Comparison of ENCODE assay signal across 8 cellular contexts in the genomic region with DNA sequence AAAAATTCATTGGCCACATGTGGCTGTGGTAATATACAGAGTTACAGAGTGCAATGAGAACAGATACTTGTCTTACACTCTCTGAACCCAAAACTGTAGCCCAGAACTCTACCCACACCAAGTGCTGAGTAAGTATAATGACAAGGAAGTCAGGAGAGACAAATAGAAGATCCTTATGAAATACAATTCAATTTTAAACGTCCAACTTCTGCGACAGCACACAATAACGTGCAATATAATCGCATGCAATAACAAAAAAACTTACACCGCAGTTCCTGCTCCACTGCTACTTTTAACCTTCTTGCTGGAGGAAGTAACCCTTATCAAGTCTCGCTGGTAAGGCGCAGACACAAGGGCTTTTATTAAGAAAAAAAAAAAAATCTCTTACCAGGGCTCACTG. TPM values are rescaled to one million over a fixed set of nuclear protein-coding genes. Genes with fewer than 3 reads are reported as not detected.
DNase-seq lines count a peak whose midpoint lies in the region; ATAC-seq, FAIRE-seq and TF ChIP-seq lines count a peak whose summit lies in the region.

No MANE protein-coding gene starts in this region.

- no peak overlapping the region for H2AFZ ChIP-seq in smooth muscle cell (ENCODE audit: low read depth)

- peak overlapping the region; percentile 90 for H3K27ac Mint-ChIP-seq in HFFc6
- H3K27ac Mint-ChIP-seq in T-helper 17 cell = peak overlapping the region; percentile 96

- H3K27me3 Mint-ChIP-seq in HFFc6 (ENCODE audit: insufficient read depth) (peaks cover 3% of the 10 kb centered on the region), T-helper 17 cell (peaks cover 6% of the 10 kb centered on the region)

- peak overlapping the region; percentile 90 for H3K27ac ChIP-seq in smooth muscle cell (ENCODE audit: low read depth)

- H3K9me3 ChIP-seq in T-helper 17 cell (ENCODE audit: control insufficient read depth, low read length, poor library complexity, severe bottlenecking) (no peaks in the 10 kb centered on the region), smooth muscle cell (replicated peaks; ENCODE audit: low read depth) (no peaks in the 10 kb centered on the region)

- H3F3A ChIP-seq in smooth muscle cell (ENCODE audit: low read depth) = no peaks in the 10 kb centered on the region

- ATAC-seq in T-helper 17 cell = peak; percentile 53
- ATAC-seq in GM18861 (IDR thresholded peaks at IDR 0.05; ENCODE audit: unreplicated experiment) = no peak
- no peak for ATAC-seq in GM21390 (IDR thresholded peaks at IDR 0.05; ENCODE audit: unreplicated experiment)

- H3K9me3 Mint-ChIP-seq in HFFc6 = no peaks in the 10 kb centered on the region

- peaks cover 14% of the 10 kb centered on the region for H3K36me3 Mint-ChIP-seq in HFFc6 (ENCODE audit: low read depth)
- peaks cover 5% of the 10 kb centered on the region for H3K36me3 Mint-ChIP-seq in T-helper 17 cell (ENCODE audit: low read depth)

- no peak for TF ChIP-seq POLR2A in GM12891 (IDR thresholded peaks at IDR 0.05; ENCODE audit: low read depth, low read length)

- H3K4me1 Mint-ChIP-seq in HFFc6 (ENCODE audit: low read depth) = peaks cover 15% of the 10 kb centered on the region
- peaks cover 20% of the 10 kb centered on the region for H3K4me1 Mint-ChIP-seq in T-helper 17 cell

- H3K4me3 ChIP-seq in foreskin fibroblast (ENCODE audit: low read depth in 1 of 2, low read length in 2 of 2) = peak overlapping the region; percentile 76 to 92
- H3K4me3 ChIP-seq in smooth muscle cell = peak overlapping the region; percentile 99

- H3K79me2 ChIP-seq in smooth muscle cell (ENCODE audit: low read depth) = peaks cover 55% of the 10 kb centered on the region

- H3K36me3 ChIP-seq in smooth muscle cell (ENCODE audit: low read depth) = no peaks in the 10 kb centered on the region

- peak overlapping the region; percentile 99 for H3K4me2 ChIP-seq in smooth muscle cell

- no peak for DNase-seq in HFFc6
- DNase-seq in T-helper 17 cell = no peak
- DNase-seq in foreskin fibroblast = no peak
- no peak for DNase-seq in smooth muscle cell (lab: John Stamatoyannopoulos, UW; ENCODE audit: unreplicated experiment)
- no peak for DNase-seq in GM12891 (ENCODE audit: insufficient read length, low spot score)
- DNase-seq in NCI-H510A treated with DMSO at 0.1 percent for 48 hours (lab: John Stamatoyannopoulos, UW) = no peak

- no peaks in the 10 kb centered on the region for H3K27me3 ChIP-seq in smooth muscle cell (ENCODE audit: low read depth)

- H3K4me3 Mint-ChIP-seq in HFFc6 = peak overlapping the region; percentile 98
- peak overlapping the region; percentile 98 for H3K4me3 Mint-ChIP-seq in T-helper 17 cell

- TF ChIP-seq CTCF in HFFc6 (IDR thresholded peaks at IDR 0.05) = no peak
- no peak for TF ChIP-seq CTCF in foreskin fibroblast (IDR thresholded peaks at IDR 0.05; ENCODE audit: low read depth, low read length)
- no peak for TF ChIP-seq CTCF in smooth muscle cell (IDR thresholded peaks at IDR 0.05; ENCODE audit: borderline replicate concordance, insufficient read depth, poor library complexity, severe bottlenecking)

- peaks cover 45% of the 10 kb centered on the region for H4K20me1 ChIP-seq in smooth muscle cell (ENCODE audit: low read depth)

- H3K4me1 ChIP-seq in smooth muscle cell (ENCODE audit: low read depth) = peaks cover 20% of the 10 kb centered on the region

- 65% methylated on average over 7 of the region's 7 CpGs for WGBS in smooth muscle cell (ENCODE audit: low lambda C conversion rate)

- FAIRE-seq in GM12891 (lab: Jason Lieb, UNC) = no peak

- H3K9ac ChIP-seq in smooth muscle cell (ENCODE audit: low read depth) = peak overlapping the region; percentile 97

TF ChIP-seq in GM12891, 5 proteins besides CTCF, POLR2A, EP300 and RAD21:
- no peak for TF ChIP-seq POU2F2 (IDR thresholded peaks at IDR 0.05; ENCODE audit: low read depth, low read length)
- no peak for TF ChIP-seq TAF1 (IDR thresholded peaks at IDR 0.05; ENCODE audit: low read depth, low read length)
- no peak for TF ChIP-seq PAX5 (IDR thresholded peaks at IDR 0.05; ENCODE audit: insufficient read depth, low read length, severe bottlenecking)
- no peak; the same call in 1 of the 2 replicates for TF ChIP-seq POLR2AphosphoS5 (IDR thresholded peaks at IDR 0.05; ENCODE audit: low read depth, low read length)
- TF ChIP-seq SPI1 (IDR thresholded peaks at IDR 0.05; ENCODE audit: low read depth, low read length) = no peak

RNA-seq across cellular contexts. Expression of gene SFT2D1, which starts 0.9 kb away (rescaled TPM):
- total RNA-seq in HFFc6 (2021; fragmentation: NEBNext Ultra II Directional; extraction: Animal tissue kit (Norgen Biotek cat#: 25700)) = 10 to 100 TPM; 44.8 to 56.5 (median 47.3) TPM
- total RNA-seq in T-helper 17 cell (10 to 100 TPM; 10.9 to 12.3 TPM), smooth muscle cell (50.3 and 59.9 TPM in 2 replicates)
- 81.2 and 82.3 TPM in 2 replicates for polyA plus RNA-seq in smooth muscle cell
- polyA plus RNA-seq in GM12891 (2012; ENCODE audit: low read depth, missing spikeins) = 118 TPM

RNA-seq across cellular contexts. Expression of gene PRR18, which starts 33.3 kb away (rescaled TPM):
- total RNA-seq in HFFc6 (2021; fragmentation: NEBNext Ultra II Directional; extraction: Animal tissue kit (Norgen Biotek cat#: 25700)) = not detected
- total RNA-seq in T-helper 17 cell (not detected), smooth muscle cell (0.40 TPM in 1 of 2 replicates, not detected in the other)
- polyA plus RNA-seq in smooth muscle cell = not detected in 2 replicates
- polyA plus RNA-seq in GM12891 (2012; ENCODE audit: low read depth, missing spikeins) = 5.7 TPM

RNA-seq across cellular contexts. Expression of gene MPC1, which starts 41.3 kb away (rescaled TPM):
- 10 to 100 TPM; 21.7 to 24.5 (median 22.9) TPM for total RNA-seq in HFFc6 (2021; fragmentation: NEBNext Ultra II Directional; extraction: Animal tissue kit (Norgen Biotek cat#: 25700))
- 10 to 100 TPM; 21.6 to 22.1 TPM for total RNA-seq in T-helper 17 cell
- total RNA-seq in smooth muscle cell = 36.5 and 49.0 TPM in 2 replicates
- polyA plus RNA-seq in smooth muscle cell = 52.3 and 57.4 TPM in 2 replicates
- 62.7 TPM for polyA plus RNA-seq in GM12891 (2012; ENCODE audit: low read depth, missing spikeins)
